Comparison of ENCODE assay signal across 8 cellular contexts in the genomic region with DNA sequence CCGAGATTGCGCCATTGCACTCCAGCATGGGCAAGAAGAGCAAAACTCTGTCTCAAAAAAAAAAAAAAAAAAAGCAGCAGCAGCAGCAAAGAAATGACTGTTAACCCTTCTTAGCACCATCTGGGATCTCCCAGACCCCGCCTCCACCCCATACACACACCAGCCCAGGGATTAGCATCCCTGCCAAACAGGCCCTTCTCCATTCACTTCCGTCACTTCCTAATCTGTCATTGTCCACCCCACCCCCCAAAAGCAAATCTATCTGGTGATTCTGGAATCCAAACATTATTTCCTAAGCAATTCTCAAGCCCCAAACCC. TPM values are rescaled to one million over a fixed set of nuclear protein-coding genes. Genes with fewer than 3 reads are reported as not detected.
A peak's percentile ranks its signal among the peaks of the same experiment; 100 is the strongest.
DNase-seq lines count a peak whose midpoint lies in the region; ATAC-seq and TF ChIP-seq lines count a peak whose summit lies in the region.

No MANE protein-coding gene starts in this region.

- TF ChIP-seq CTCF in H9 (conservative IDR thresholded peaks at IDR 0.05): no peak

- H3K27ac Mint-ChIP-seq in H9: peak overlapping the region; percentile 74 to 99 (median 95)
- H3K27ac Mint-ChIP-seq in T-helper 2 cell treated with Interferon-gamma antibody and Interleukin-4, amounts not matched to agents 5 μg/mL and 100 μg/mL, for 36 hours: peak overlapping the region; percentile 99

- H3K4ac ChIP-seq in H9 (ENCODE audit: low read depth, low read length): peak overlapping the region; percentile 79; the same call in 1 of the 2 replicates

- H4K91ac ChIP-seq in H9 (ENCODE audit: insufficient read length, low read depth, low read length): no peak overlapping the region

- H3K23ac ChIP-seq in H9 (ENCODE audit: insufficient read length, low read depth, low read length): no peak overlapping the region

- ATAC-seq in HG03520 (IDR thresholded peaks at IDR 0.05; ENCODE audit: unreplicated experiment): no peak
- no peak for ATAC-seq in GM21515 (IDR thresholded peaks at IDR 0.05; ENCODE audit: unreplicated experiment)
- no peak for ATAC-seq in HG02610 (IDR thresholded peaks at IDR 0.05; ENCODE audit: unreplicated experiment)
- no peak for ATAC-seq in HG03460 (IDR thresholded peaks at IDR 0.05; ENCODE audit: unreplicated experiment)

- H4K5ac ChIP-seq in H9 (ENCODE audit: insufficient read length, low read depth, low read length): no peak overlapping the region

- DNase-seq in H9: no peak
- no peak for DNase-seq in T-helper 2 cell treated with Interferon-gamma antibody and Interleukin-4, amounts not matched to agents 5 μg/mL and 100 μg/mL, for 36 hours (ENCODE audit: low spot score)
- DNase-seq in fibroblast of peridontal ligament (ENCODE audit: extremely low read depth): peak; percentile 42

- H3K14ac ChIP-seq in H9 (ENCODE audit: insufficient read depth, low read length): peak overlapping the region; percentile 90; the same call in 1 of the 2 replicates

- no peak overlapping the region for H3K56ac ChIP-seq in H9 (ENCODE audit: insufficient read length, low read depth, low read length)

- H2BK12ac ChIP-seq in H9 (ENCODE audit: insufficient read length, low read depth, low read length): no peak overlapping the region

- no peaks in the 10 kb centered on the region for H3K79me1 ChIP-seq in H9 (ENCODE audit: insufficient read depth, low read depth, low read length, poor library complexity, severe bottlenecking)

- H3K9me3 ChIP-seq in H9 (ENCODE audit: control insufficient read depth, low read depth, low read length): no peaks in the 10 kb centered on the region
- no peaks in the 10 kb centered on the region for H3K9me3 ChIP-seq in skeletal muscle satellite cell (replicated peaks; ENCODE audit: low read length)

- no peaks in the 10 kb centered on the region for H3K79me2 ChIP-seq in H9 (ENCODE audit: insufficient read depth, low read length)

- H3K36me3 Mint-ChIP-seq in H9 (ENCODE audit: insufficient read depth in 1 of 3, low read depth in 3 of 3): peaks cover 4 to 23% (median 15%) of the 10 kb centered on the region in 3 experiments
- H3K36me3 Mint-ChIP-seq in T-helper 2 cell treated with Interferon-gamma antibody and Interleukin-4, amounts not matched to agents 5 μg/mL and 100 μg/mL, for 36 hours (ENCODE audit: low read depth): peaks cover 6% of the 10 kb centered on the region

- H3K4me2 ChIP-seq in H9 (ENCODE audit: insufficient read depth, insufficient read length, low read length) (peak overlapping the region; percentile 44), skeletal muscle satellite cell (ENCODE audit: low read length) (peak overlapping the region; percentile 88)

- H2BK5ac ChIP-seq in H9 (ENCODE audit: insufficient read length, low read length): no peak overlapping the region

- peaks cover 17% of the 10 kb centered on the region for H3K27me3 ChIP-seq in H9 (ENCODE audit: insufficient read depth, low read length)
- H3K27me3 ChIP-seq in skeletal muscle satellite cell (ENCODE audit: control insufficient read depth, insufficient read depth, low read length): no peaks in the 10 kb centered on the region

- H3K4me1 Mint-ChIP-seq in H9: peaks cover 58 to 73% of the 10 kb centered on the region in 2 experiments
- H3K4me1 Mint-ChIP-seq in T-helper 2 cell treated with Interferon-gamma antibody and Interleukin-4, amounts not matched to agents 5 μg/mL and 100 μg/mL, for 36 hours (ENCODE audit: low read depth): peaks cover 78% of the 10 kb centered on the region

- H4K8ac ChIP-seq in H9 (replicated peaks; ENCODE audit: insufficient read length, low read depth, low read length): no peak overlapping the region

- H3K27me3 Mint-ChIP-seq in H9 (ENCODE audit: low read depth): peaks cover 41% of the 10 kb centered on the region
- H3K27me3 Mint-ChIP-seq in T-helper 2 cell treated with Interferon-gamma antibody and Interleukin-4, amounts not matched to agents 5 μg/mL and 100 μg/mL, for 36 hours (ENCODE audit: low read depth): peaks cover 5% of the 10 kb centered on the region

- WGBS in H9 (ENCODE audit: extremely low coverage, insufficient read length, low lambda C conversion rate): no CpG with 5 or more reads among the region's 4 CpGs

- H2BK20ac ChIP-seq in H9 (ENCODE audit: low read depth, low read length, poor library complexity, severe bottlenecking): peak overlapping the region; percentile 97

- peaks cover under 1% of the 10 kb centered on the region for H3K23me2 ChIP-seq in H9 (ENCODE audit: insufficient read length, low read depth, low read length, poor library complexity, severe bottlenecking)

- H2AFZ ChIP-seq in H9 (ENCODE audit: low read length): no peak overlapping the region

- H2BK15ac ChIP-seq in H9 (ENCODE audit: low read depth, low read length): no peak overlapping the region

- peaks cover 2% of the 10 kb centered on the region for H4K20me1 ChIP-seq in H9 (ENCODE audit: control insufficient read depth, insufficient read depth, insufficient read length)

- H3K4me1 ChIP-seq in H9 (ENCODE audit: insufficient read depth, low read length) (peaks cover 22% of the 10 kb centered on the region; the same call in 1 of the 2 replicates), skeletal muscle satellite cell (ENCODE audit: control insufficient read depth, insufficient read depth, low read length) (peaks cover 77% of the 10 kb centered on the region)

- no peak overlapping the region for H3K27ac ChIP-seq in H9 (ENCODE audit: insufficient read length, low read depth, low read length)

- peak overlapping the region; percentile 46 for H3T11ph ChIP-seq in H9 (ENCODE audit: low read length)

- H3K18ac ChIP-seq in H9 (ENCODE audit: insufficient read length, low read depth, low read length): peak overlapping the region; percentile 95

- H2AK5ac ChIP-seq in H9 (ENCODE audit: insufficient read length, low read length): no peak overlapping the region

- no peaks in the 10 kb centered on the region; a peak in 2 of 5 replicates for H3K9me3 Mint-ChIP-seq in H9
- H3K9me3 Mint-ChIP-seq in T-helper 2 cell treated with Interferon-gamma antibody and Interleukin-4, amounts not matched to agents 5 μg/mL and 100 μg/mL, for 36 hours: no peaks in the 10 kb centered on the region

- peak overlapping the region; percentile 93 for H2BK120ac ChIP-seq in H9 (ENCODE audit: low read depth, low read length, poor library complexity, severe bottlenecking)

- H3K4me3 Mint-ChIP-seq in H9: peak overlapping the region; percentile 36 to 68
- peak overlapping the region; percentile 73 for H3K4me3 Mint-ChIP-seq in T-helper 2 cell treated with Interferon-gamma antibody and Interleukin-4, amounts not matched to agents 5 μg/mL and 100 μg/mL, for 36 hours

- H3K9ac ChIP-seq in H9 (ENCODE audit: extremely low read depth, insufficient read length, low read length): no peak overlapping the region
- peak overlapping the region; percentile 90 for H3K9ac ChIP-seq in skeletal muscle satellite cell (ENCODE audit: low read depth, low read length)

- peaks cover 3% of the 10 kb centered on the region for H3K36me3 ChIP-seq in skeletal muscle satellite cell (ENCODE audit: insufficient read depth, low read length)

- H3K4me3 ChIP-seq in skeletal muscle satellite cell (ENCODE audit: low read length): peak overlapping the region; percentile 64

RNA-seq across cellular contexts. Expression of a gene that starts 5.8 kb away (rescaled TPM):
- 13.9 and 15.2 TPM in 2 replicates for total RNA-seq in H9 (2021)
- 722 and 788 TPM in 2 replicates for total RNA-seq in skeletal muscle satellite cell (2012; rRNA removed)

RNA-seq across cellular contexts. Expression of a gene that starts 21.3 kb away (rescaled TPM):
- total RNA-seq in H9 (2021): 1,790 and 1,800 TPM in 2 replicates
- total RNA-seq in skeletal muscle satellite cell (2012; rRNA removed): 999 and 1,397 TPM in 2 replicates

RNA-seq across cellular contexts. Expression of a gene that starts 38.9 kb away (rescaled TPM):
- total RNA-seq in H9 (2021): 20.7 and 24.9 TPM in 2 replicates
- total RNA-seq in skeletal muscle satellite cell (2012; rRNA removed): 6.1 and 8.1 TPM in 2 replicates

RNA-seq across cellular contexts. Expression of a gene that starts 49.2 kb away (rescaled TPM):
- total RNA-seq in H9 (2021): 143 and 149 TPM in 2 replicates
- 90.0 and 104 TPM in 2 replicates for total RNA-seq in skeletal muscle satellite cell (2012; rRNA removed)
